ENCODE assay signal across 26 cellular contexts in genomic region chr11:116244889-116245288, GRCh38.
"Had no signal": no experiment of that assay in that cellular context is flagged by ENCODE, and none has a peak within 500 bp of the region (broad histone marks: within the 10 kb centered on the region; RNA-seq: fewer than 3 reads in every experiment).

No MANE protein-coding gene starts in this region.

- H3K4me3 Mint-ChIP-seq: memory B cell; mesothelial cell of epicardium; naive thymus-derived CD4-positive, alpha-beta T cell; nephron progenitor cell; stimulated activated effector memory CD8-positive, alpha-beta T cell treated with anti-CD3 and anti-CD28 coated beads, Interleukin-12 subunit alpha, Interleukin-12 subunit beta, amount 100 ng/mL, for 72 hours had no signal

- H3K27me3 ChIP-seq: gastrocnemius medialis, neutrophil, pancreas, right atrium auricular region, thyroid gland, vagina had no signal

- H3K4me2 ChIP-seq: smooth muscle cell had no signal

- H3K4me1 Mint-ChIP-seq: memory B cell; mesothelial cell of epicardium; naive thymus-derived CD4-positive, alpha-beta T cell; stimulated activated effector memory CD8-positive, alpha-beta T cell treated with anti-CD3 and anti-CD28 coated beads, Interleukin-12 subunit alpha, Interleukin-12 subunit beta, amount 100 ng/mL, for 72 hours had no signal

- H3K9me3 Mint-ChIP-seq: mesothelial cell of epicardium; nephron progenitor cell; stimulated activated effector memory CD8-positive, alpha-beta T cell treated with anti-CD3 and anti-CD28 coated beads, Interleukin-12 subunit alpha, Interleukin-12 subunit beta, amount 100 ng/mL, for 72 hours had no signal

- H3K36me3 ChIP-seq: gastrocnemius medialis, neutrophil, pancreas, prostate gland, right atrium auricular region, stomach, thyroid gland, vagina had no signal

- H3K27ac ChIP-seq: epithelial cell of prostate, gastrocnemius medialis, neutrophil, pancreas, prostate gland, right atrium auricular region, stomach, thyroid gland, vagina had no signal

- H3K4me1 ChIP-seq: gastrocnemius medialis, pancreas, prostate gland, right atrium auricular region, thyroid gland, vagina had no signal

- H3K36me3 Mint-ChIP-seq: memory B cell; mesothelial cell of epicardium; naive thymus-derived CD4-positive, alpha-beta T cell; stimulated activated effector memory CD8-positive, alpha-beta T cell treated with anti-CD3 and anti-CD28 coated beads, Interleukin-12 subunit alpha, Interleukin-12 subunit beta, amount 100 ng/mL, for 72 hours had no signal

- H3K27ac Mint-ChIP-seq: memory B cell; mesothelial cell of epicardium; naive thymus-derived CD4-positive, alpha-beta T cell; nephron progenitor cell; stimulated activated effector memory CD8-positive, alpha-beta T cell treated with anti-CD3 and anti-CD28 coated beads, Interleukin-12 subunit alpha, Interleukin-12 subunit beta, amount 100 ng/mL, for 72 hours had no signal

- H3K9me3 ChIP-seq: gastrocnemius medialis, neutrophil, pancreas, prostate gland, right atrium auricular region, stomach, thyroid gland, vagina had no signal

- H3K4me3 ChIP-seq: dorsolateral prefrontal cortex, gastrocnemius medialis, lung, pancreas, prostate gland, right atrium auricular region, smooth muscle cell, stomach, thyroid gland, vagina had no signal

- DNase-seq: effector CD4-positive, alpha-beta T cell; foreskin fibroblast; gastrocnemius medialis; head of caudate nucleus; left ventricle myocardium superior; naive thymus-derived CD4-positive, alpha-beta T cell; nephron progenitor cell; pancreas; stimulated activated CD4-positive, alpha-beta T cell treated with anti-CD3 and anti-CD28 coated beads, Interleukin-12 subunit alpha, Interleukin-12 subunit beta, amount 100 ng/mL, for 4 hours; stimulated activated CD4-positive, alpha-beta T cell treated with anti-CD3 and anti-CD28 coated beads, Interleukin-1b, Interleukin-23, amount 100 ng/mL, for 48 hours; stimulated activated CD4-positive, alpha-beta T cell treated with anti-CD3 and anti-CD28 coated beads, Interleukin-4, amount 100 ng/mL, for 1 hour; stimulated activated naive CD4-positive, alpha-beta T cell treated with Interleukin-2 at 50 U/mL for 16 hours; stomach; thyroid gland; trophoblast cell had no signal
